In genomic region chr19:49850487-49851342, GRCh38 we compare ENCODE assay signal across 8 cellular contexts. TPM values are rescaled to one million over a fixed set of nuclear protein-coding genes. Genes with fewer than 3 reads are reported as not detected.
A peak's percentile ranks its signal among the peaks of the same experiment; 100 is the strongest.
DNase-seq lines count a peak whose midpoint lies in the region; ATAC-seq, FAIRE-seq and TF ChIP-seq lines count a peak whose summit lies in the region.

Gene PTOV1, plus strand, starts transcription at chr19:49851159.

- TF ChIP-seq CTCF in AG04450 (IDR thresholded peaks at IDR 0.05; ENCODE audit: low read depth, low read length) (no peak), keratinocyte (optimal IDR thresholded peaks at IDR 0.05 in 1 of 3, IDR thresholded peaks at IDR 0.05 in 1 of 3, conservative IDR thresholded peaks at IDR 0.05 in 1 of 3; ENCODE audit: extremely low read depth in 1 of 3, insufficient read depth in 2 of 3, low read length in 3 of 3) (no peak)

- H4K20me1 ChIP-seq in keratinocyte (ENCODE audit: control insufficient read depth, extremely low read depth, insufficient read depth, low read length), result peaks cover 5% of the 10 kb centered on the region

- peaks cover 0 to 5% of the 10 kb centered on the region in 2 experiments for H3K36me3 ChIP-seq in keratinocyte (ENCODE audit: control insufficient read depth in 2 of 2, extremely low read depth in 1 of 2, insufficient read depth in 2 of 2, low read length in 2 of 2)

- H3K9me3 ChIP-seq in AG04450 (ENCODE audit: control insufficient read depth, insufficient read depth, low read length) (peaks cover 6% of the 10 kb centered on the region), keratinocyte (ENCODE audit: control insufficient read depth, low read depth, low read length) (no peaks in the 10 kb centered on the region)

- no peak for FAIRE-seq in keratinocyte (lab: Jason Lieb, UNC)

- H3K4me3 ChIP-seq in AG04450 (ENCODE audit: low read depth, low read length) (peak within 1 kb of the TSS; percentile 84), keratinocyte (ENCODE audit: control insufficient read depth in 2 of 3, extremely low read depth in 1 of 3, insufficient read depth in 2 of 3, low read depth in 1 of 3, low read length in 3 of 3) (peak within 1 kb of the TSS; percentile 83 to 94 (median 88))

- H3K27ac ChIP-seq in AG04450 (ENCODE audit: low read depth, low read length) (peak within 1 kb of the TSS; percentile 100), keratinocyte (ENCODE audit: control insufficient read depth, insufficient read depth, low read length) (peak within 1 kb of the TSS; percentile 93)

- H3K27me3 ChIP-seq in AG04450 (ENCODE audit: control insufficient read depth, insufficient read depth, low read length) (no peaks in the 10 kb centered on the region), keratinocyte (ENCODE audit: control insufficient read depth, extremely low read depth, insufficient read depth, low read length) (no peaks in the 10 kb centered on the region)

- dilution Hi-C loops in keratinocyte (cut with MboI; ENCODE audit: extremely low pct_ligation_motif_present, low sequenced_read_pairs), result no loop called here

- POLR2A ChIA-PET in AG04450 (lab: Yijun Ruan, JAX), result interaction anchor here (0.6 to 2.0 kb wide), 9 partner anchors 8 to 210 kb away, joined by 3 to 16 read pairs (median 6); partner anchors contain the start of genes AKT1S1, AP2A1, FUZ and TBC1D17

- CTCF ChIA-PET in AG04450 (lab: Charles Lee), result interaction anchor here (0.8 to 1.4 kb wide), 2 partner anchors 8 to 37 kb away, joined by 3 read pairs; partner anchors contain the start of gene FUZ

- H3K9me1 ChIP-seq in keratinocyte (ENCODE audit: control insufficient read depth, extremely low read depth, insufficient read depth, low read length), result no peaks in the 10 kb centered on the region

- ATAC-seq in GM19023 (IDR thresholded peaks at IDR 0.05; ENCODE audit: unreplicated experiment), result peak; percentile 62
- peak; percentile 75 for ATAC-seq in HG03280 (IDR thresholded peaks at IDR 0.05; ENCODE audit: unreplicated experiment)

- peak within 1 kb of the TSS; percentile 85 for H2AFZ ChIP-seq in keratinocyte (ENCODE audit: control insufficient read depth, low read length)

- peaks cover 22% of the 10 kb centered on the region for H3K79me2 ChIP-seq in keratinocyte (ENCODE audit: control insufficient read depth, insufficient read depth, low read length)

- DNase-seq in AG04450 (ENCODE audit: low read depth, low spot score), result peak; percentile 71
- peak; percentile 69 for DNase-seq in NCI-H345 treated with DMSO at 0.1 percent for 48 hours (lab: John Stamatoyannopoulos, UW; ENCODE audit: unreplicated experiment)
- peak; percentile 69 for DNase-seq in activated CD4-positive, CD25-positive, alpha-beta regulatory T cell treated with anti-CD3 and anti-CD28 coated beads, Interleukin-2, amount 50 U/mL, for 16 hours (ENCODE audit: low read depth, low spot score)
- DNase-seq in central memory CD4-positive, alpha-beta T cell, result peak; percentile 84
- DNase-seq in keratinocyte (ENCODE audit: low read depth, low spot score), result no peak
- peak; percentile 83 to 87 (median 86) for DNase-seq in stimulated activated CD4-positive, alpha-beta T cell treated with anti-CD3 and anti-CD28 coated beads, Interleukin-12 subunit alpha, Interleukin-12 subunit beta, amount 100 ng/mL, for 48 hours (ENCODE audit: low read depth in 2 of 3, low spot score in 1 of 3)

- peaks cover 26% of the 10 kb centered on the region for H3K4me1 ChIP-seq in keratinocyte (ENCODE audit: control insufficient read depth, extremely low read depth, insufficient read depth, low read length)

- H3K9ac ChIP-seq in keratinocyte (ENCODE audit: control insufficient read depth, extremely low read depth, insufficient read depth, low read length), result peak within 1 kb of the TSS; percentile 94

- peak within 1 kb of the TSS; percentile 92 for H3K4me2 ChIP-seq in keratinocyte (ENCODE audit: control insufficient read depth, extremely low read depth, insufficient read depth, low read depth, low read length)

RNA-seq across cellular contexts. Expression of gene PTOV1, which starts in this region (rescaled TPM):
- polyA plus RNA-seq in AG04450 (2011; rRNA removed), result 37.6 and 58.5 TPM in 2 replicates
- 69.9 and 97.7 TPM in 2 replicates for polyA minus RNA-seq in AG04450 (2011; rRNA and poly(A)+ RNA removed)
- 22.9 to 49.0 TPM (median 32.1 TPM) in 3 replicates for polyA plus RNA-seq in keratinocyte
- polyA plus RNA-seq in keratinocyte (2011; ENCODE audit: low read depth), result 54.8 TPM
- polyA plus RNA-seq in keratinocyte (2011; cell fraction: cytosol; rRNA removed), result 22.2 and 39.2 TPM in 2 replicates
- 59.3 and 74.1 TPM in 2 replicates for polyA plus RNA-seq in keratinocyte (2011; cell fraction: nucleus; rRNA removed)
- 74.8 and 79.1 TPM in 2 replicates for polyA plus RNA-seq in keratinocyte (2012; ENCODE audit: low replicate concordance)
- 39.9 to 100 TPM (median 40.4 TPM) in 3 replicates for polyA minus RNA-seq in keratinocyte
- 84.6 TPM for polyA minus RNA-seq in keratinocyte (2011; cell fraction: cytosol; rRNA and poly(A)+ RNA removed)
- 26.4 and 29.0 TPM in 2 replicates for polyA minus RNA-seq in keratinocyte (2011; cell fraction: nucleus; rRNA and poly(A)+ RNA removed)
